In genomic region chr5:39219433-39219832, GRCh38 we compare ENCODE assay signal across 8 cellular contexts. TPM values are rescaled to one million over a fixed set of nuclear protein-coding genes. Genes with fewer than 3 reads are reported as not detected.
DNase-seq lines count a peak whose midpoint lies in the region; ATAC-seq and TF ChIP-seq lines count a peak whose summit lies in the region.

Gene FYB1 (minus strand): TSS chr5:39219563. CDS start chr5:39202960, 16,603 bp downstream.

- H3K27ac ChIP-seq in naive thymus-derived CD4-positive, alpha-beta T cell (ENCODE audit: low read depth, low read length): peak within 1 kb of the TSS; percentile 43

- H3K9me3 Mint-ChIP-seq in naive thymus-derived CD4-positive, alpha-beta T cell: no peaks in the 10 kb centered on the region

- peak within 1 kb of the TSS in 8 of 9 donors; percentile 86 to 99 (median 90) for H3K27ac Mint-ChIP-seq in naive thymus-derived CD4-positive, alpha-beta T cell

- intact Hi-C loops in naive thymus-derived CD4-positive, alpha-beta T cell (cut with micrococcal nuclease): loop anchor here (5.0 to 10.0 kb wide), 4 partner anchors 147 to 1535 kb away; partner anchors contain the start of genes TTC33 (in 2 of the 2) and RICTOR (in 1 of the 2)

- peak; percentile 95 to 97 for DNase-seq in AML-193 (lab: John Stamatoyannopoulos, UW)
- peak; percentile 99 to 100 for DNase-seq in NOMO-1 (lab: John Stamatoyannopoulos, UW; ENCODE audit: unreplicated experiment in 2 of 2)
- peak; percentile 80 for DNase-seq in epithelial cell of esophagus (ENCODE audit: low read depth)
- DNase-seq in naive thymus-derived CD4-positive, alpha-beta T cell: no peak
- no peak for DNase-seq in NCI-H146 treated with DMSO at 0.1 percent for 48 hours (lab: John Stamatoyannopoulos, UW; ENCODE audit: unreplicated experiment)
- DNase-seq in DMS153 treated with DMSO at 0.1 percent for 48 hours (lab: John Stamatoyannopoulos, UW; ENCODE audit: unreplicated experiment): no peak
- DNase-seq in SW480 (ENCODE audit: low spot score): no peak
- no peak for DNase-seq in NCI-H1048 (lab: John Stamatoyannopoulos, UW)

- no peaks in the 10 kb centered on the region for H3K36me3 Mint-ChIP-seq in naive thymus-derived CD4-positive, alpha-beta T cell

- ATAC-seq in naive thymus-derived CD4-positive, alpha-beta T cell: peak; percentile 21

- H3K4me1 ChIP-seq in naive thymus-derived CD4-positive, alpha-beta T cell (ENCODE audit: control insufficient read depth in 2 of 2, insufficient read depth in 2 of 2, low read length in 2 of 2): peaks cover 27 to 31% of the 10 kb centered on the region in 2 donors

- no peaks in the 10 kb centered on the region for H3K27me3 Mint-ChIP-seq in naive thymus-derived CD4-positive, alpha-beta T cell

- CTCF ChIA-PET in naive thymus-derived CD4-positive, alpha-beta T cell (lab: Charles Lee): interaction anchor here (0.8 to 10.1 kb wide), 11 partner anchors 10 to 329 kb away, joined by 3 to 192 read pairs (median 4); no protein-coding TSS in a partner anchor

- no peak within 1 kb of the TSS for H3K4me3 ChIP-seq in epithelial cell of esophagus (ENCODE audit: low read length)
- H3K4me3 ChIP-seq in naive thymus-derived CD4-positive, alpha-beta T cell (ENCODE audit: low read length): no peak within 1 kb of the TSS

- TF ChIP-seq CTCF in epithelial cell of esophagus (IDR thresholded peaks at IDR 0.05; ENCODE audit: insufficient read depth, low read depth, low read length, missing control alignments): no peak

- H3K36me3 ChIP-seq in naive thymus-derived CD4-positive, alpha-beta T cell (ENCODE audit: control insufficient read depth in 2 of 3, insufficient read depth in 3 of 3, low read length in 3 of 3): no peaks in the 10 kb centered on the region

- POLR2A ChIA-PET in naive thymus-derived CD4-positive, alpha-beta T cell (lab: Charles Lee): interaction anchor here (0.9 to 6.7 kb wide), 9 partner anchors 9 to 66 kb away, joined by 3 to 211 read pairs (median 14); no protein-coding TSS in a partner anchor

- H3K9me3 ChIP-seq in naive thymus-derived CD4-positive, alpha-beta T cell (ENCODE audit: control insufficient read depth in 2 of 3, low read length in 3 of 3): no peaks in the 10 kb centered on the region

- H3K4me3 Mint-ChIP-seq in naive thymus-derived CD4-positive, alpha-beta T cell: peak within 1 kb of the TSS in 9 of 10 donors; percentile 6 to 98 (median 46)

- no peaks in the 10 kb centered on the region for H3K27me3 ChIP-seq in naive thymus-derived CD4-positive, alpha-beta T cell (ENCODE audit: control insufficient read depth in 2 of 2, insufficient read depth in 2 of 2, low read length in 2 of 2)

- peaks cover 30 to 80% (median 67%) of the 10 kb centered on the region in 7 donors for H3K4me1 Mint-ChIP-seq in naive thymus-derived CD4-positive, alpha-beta T cell

RNA-seq across cellular contexts. Expression of gene FYB1, which starts in this region (rescaled TPM):
- total RNA-seq in naive thymus-derived CD4-positive, alpha-beta T cell: 100 to 1,000 TPM; 310 to 701 (median 497) TPM
- 100 to 1,000 TPM; 342 to 488 TPM for polyA plus RNA-seq in naive thymus-derived CD4-positive, alpha-beta T cell

Comparison
In these comparisons a context has a peak if more than half of its experiments do, and no peak if none do; other contexts are left out.
1. DNase-seq: peak in AML-193 (2 of 2), NOMO-1 (2 of 2) and epithelial cell of esophagus (single experiment); none in naive thymus-derived CD4-positive, alpha-beta T cell (0 of 9), NCI-H146 treated with DMSO at 0.1 percent for 48 hours (single experiment), DMS153 treated with DMSO at 0.1 percent for 48 hours (single experiment), SW480 (single experiment) and NCI-H1048 (single experiment).